In genomic region chr10:86375204-86375603, GRCh38 we compare ENCODE assay signal across 20 cellular contexts. TPM values are rescaled to one million over a fixed set of nuclear protein-coding genes. Genes with fewer than 3 reads are reported as not detected.
"Had no signal": no experiment of that assay in that cellular context is flagged by ENCODE, and none has a peak within 500 bp of the region (broad histone marks: within the 10 kb centered on the region; RNA-seq: fewer than 3 reads in every experiment).

No MANE protein-coding gene starts in this region.

- H3K9me3 ChIP-seq: esophagus squamous epithelium, gastroesophageal sphincter, right atrium auricular region, sigmoid colon, suprapubic skin, tibial artery had no signal

- FAIRE-seq: kidney, urothelium cell line had no signal

- H3K36me3 ChIP-seq: esophagus squamous epithelium, gastroesophageal sphincter, right atrium auricular region, sigmoid colon, suprapubic skin, tibial artery had no signal

- H3K27me3 ChIP-seq: right atrium auricular region had no signal

- ATAC-seq: effector memory CD8-positive, alpha-beta T cell; gastroesophageal sphincter; left colon; naive thymus-derived CD4-positive, alpha-beta T cell had no signal

- H3K27ac ChIP-seq: esophagus squamous epithelium, gastroesophageal sphincter, right atrium auricular region, sigmoid colon, skin epidermis, suprapubic skin, tibial artery had no signal

- DNase-seq: effector memory CD8-positive, alpha-beta T cell; esophagus squamous epithelium; foreskin fibroblast; immature natural killer cell; mesendoderm; nephron progenitor cell; stimulated activated CD4-positive, alpha-beta T cell treated with anti-CD3 and anti-CD28 coated beads, Interleukin-12 subunit alpha, Interleukin-12 subunit beta, amount 100 ng/mL, for 4 hours; stimulated activated naive CD4-positive, alpha-beta T cell treated with Interleukin-2 at 50 U/mL for 16 hours had no signal

- H3K4me3 ChIP-seq: esophagus squamous epithelium, gastroesophageal sphincter, right atrium auricular region, sigmoid colon, skin epidermis, suprapubic skin, tibial artery had no signal

RNA-seq across cellular contexts. Expression of gene GRID1, which starts 8.6 kb away (rescaled TPM):
- total RNA-seq: lung microvascular endothelial cell; mononuclear cell; naive thymus-derived CD4-positive, alpha-beta T cell had no signal
- polyA plus RNA-seq: immature natural killer cell; naive thymus-derived CD4-positive, alpha-beta T cell had no signal
